In genomic region chr10:70540089-70540788, GRCh38 we compare ENCODE assay signal across 8 cellular contexts.
DNase-seq lines count a peak whose midpoint lies in the region; ATAC-seq and TF ChIP-seq lines count a peak whose summit lies in the region.

No MANE protein-coding gene starts in this region.

- in situ Hi-C loops in KBM-7 (cut with MboI; ENCODE audit: low pct_unique_long_range_greater_than_20kb, low sequenced_read_pairs) = no loop called here

- WGBS in liver = 72% methylated on average over 17 of the region's 17 CpGs

- peak; percentile 39 for TF ChIP-seq CTCF in liver (IDR thresholded peaks at IDR 0.05; ENCODE audit: low read depth, low read length, missing input control)

- ATAC-seq in HG03460 (IDR thresholded peaks at IDR 0.05; ENCODE audit: unreplicated experiment) = no peak

- H3K4me3 ChIP-seq in liver (ENCODE audit: low read depth in 1 of 3, low read length in 3 of 3) = no peak overlapping the region

- no peaks in the 10 kb centered on the region for H3K27me3 ChIP-seq in liver (ENCODE audit: control insufficient read depth in 4 of 4, insufficient read depth in 4 of 4, low read length in 3 of 4)

- H3K36me3 ChIP-seq in liver (ENCODE audit: control insufficient read depth in 4 of 4, insufficient read depth in 3 of 4, low read depth in 1 of 4, low read length in 3 of 4) = no peaks in the 10 kb centered on the region

- no peaks in the 10 kb centered on the region for H3K9me3 ChIP-seq in liver (ENCODE audit: control insufficient read depth in 4 of 4, low read length in 3 of 4)

- DNase-seq in COLO829 (ENCODE audit: low spot score) (peak; percentile 8), KBM-7 (peak; percentile 33), astrocyte of the hippocampus (ENCODE audit: low read depth, low spot score) (peak; percentile 43), NK-92 (lab: John Stamatoyannopoulos, UW; ENCODE audit: unreplicated experiment) (no peak), NCI-H748 treated with DMSO at 0.1 percent for 48 hours (lab: John Stamatoyannopoulos, UW) (no peak), HCEC 1CT (no peak)

- H3K4me1 ChIP-seq in liver (ENCODE audit: control insufficient read depth in 4 of 4, insufficient read depth in 4 of 4, low read length in 3 of 4) = peaks cover 0 to 9% (median 3%) of the 10 kb centered on the region in 4 donors

- no peak overlapping the region for H3K27ac ChIP-seq in liver (ENCODE audit: low read depth in 1 of 2, low read length in 2 of 2)

- H3K9ac ChIP-seq in liver (ENCODE audit: low read depth in 1 of 2, low read length in 2 of 2) = no peak overlapping the region

- peak; percentile 60 to 77 for TF ChIP-seq RAD21 in liver (IDR thresholded peaks at IDR 0.05)

TF ChIP-seq in liver, 16 proteins besides CTCF, POLR2A, EP300 and RAD21:
- TF ChIP-seq GABPA (IDR thresholded peaks at IDR 0.05 in 1 of 2, conservative IDR thresholded peaks at IDR 0.05 in 1 of 2) (no peak), ATF3 (IDR thresholded peaks at IDR 0.05) (no peak), HNF4G (IDR thresholded peaks at IDR 0.05) (no peak), YY1 (IDR thresholded peaks at IDR 0.05) (no peak), TAF1 (conservative IDR thresholded peaks at IDR 0.05) (no peak), EGR1 (IDR thresholded peaks at IDR 0.05; ENCODE audit: low read depth in 2 of 2) (no peak), SP1 (IDR thresholded peaks at IDR 0.05) (no peak), MAX (IDR thresholded peaks at IDR 0.05) (no peak), FOXA1 (IDR thresholded peaks at IDR 0.05) (no peak), REST (IDR thresholded peaks at IDR 0.05) (no peak), ZBTB33 (IDR thresholded peaks at IDR 0.05) (no peak), RXRA (IDR thresholded peaks at IDR 0.05) (no peak), NR2F2 (IDR thresholded peaks at IDR 0.05) (no peak), FOXA2 (IDR thresholded peaks at IDR 0.05) (no peak), JUND (IDR thresholded peaks at IDR 0.05) (no peak), HNF4A (conservative IDR thresholded peaks at IDR 0.05) (no peak)

Comparison
In these comparisons a context has a peak if more than half of its experiments do, and no peak if none do; other contexts are left out.
1. DNase-seq: peak in COLO829 (single experiment), KBM-7 (single experiment) and astrocyte of the hippocampus (single experiment); none in NK-92 (single experiment), NCI-H748 treated with DMSO at 0.1 percent for 48 hours (single experiment) and HCEC 1CT (single experiment).